ENCODE assay signal across 1 cellular context in genomic region chr2:25483584-25484266, GRCh38.
TF ChIP-seq lines count a peak whose summit lies in the region.

No MANE protein-coding gene starts in this region.

TF ChIP-seq in HepG2, 621 proteins besides CTCF, POLR2A, EP300 and RAD21 (continued from another document):
- TF ChIP-seq CCDC6 (CRISPR knock-in tag; IDR thresholded peaks at IDR 0.05) = no peak
